In the genomic region with DNA sequence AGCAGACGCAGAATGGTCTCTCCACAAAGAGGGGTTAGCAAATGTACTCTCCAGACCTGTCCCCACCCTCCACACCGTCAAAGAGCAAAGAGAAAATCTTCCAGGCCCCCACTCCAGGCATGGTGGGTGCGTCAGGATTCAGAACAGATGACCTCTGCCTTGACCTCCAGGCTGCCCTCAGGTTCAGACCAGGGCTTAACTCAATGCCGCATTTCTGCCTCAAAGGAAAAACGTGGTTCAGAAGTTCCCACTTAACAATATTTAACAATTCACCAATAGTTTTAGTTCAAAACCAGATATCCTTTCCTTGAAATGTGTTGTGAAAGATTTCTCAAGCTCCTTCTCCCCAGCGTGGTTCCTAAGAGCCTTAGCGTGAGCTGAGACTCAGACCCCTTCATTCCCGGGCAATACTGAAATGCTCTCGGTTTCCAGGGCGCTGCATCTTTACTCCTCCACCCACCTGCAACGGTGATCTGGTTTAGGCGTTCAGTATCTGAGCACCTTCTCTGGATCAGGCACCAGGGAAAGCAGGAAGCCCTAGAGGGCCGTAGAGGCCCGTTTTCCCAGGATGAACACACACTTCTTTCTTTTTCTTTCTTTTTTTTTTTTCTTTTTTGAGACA, we compare ENCODE assay signal across 1 cellular context.
TF ChIP-seq lines count a peak whose summit lies in the region.

No MANE protein-coding gene starts in this region.

TF ChIP-seq in endothelial cell of umbilical vein, 7 proteins besides CTCF, POLR2A, EP300 and RAD21:
- TF ChIP-seq EZH2 (IDR thresholded peaks at IDR 0.05; ENCODE audit: borderline replicate concordance, low read depth, low read length, severe bottlenecking) (no peak), GATA2 (IDR thresholded peaks at IDR 0.05; ENCODE audit: insufficient read depth, insufficient read length, low read depth, low read length) (no peak), MYC (IDR thresholded peaks at IDR 0.05; ENCODE audit: low read depth, low read length) (no peak), POLR2AphosphoS5 (IDR thresholded peaks at IDR 0.05; ENCODE audit: insufficient read depth, low read depth, low read length) (no peak), FOS (IDR thresholded peaks at IDR 0.05; ENCODE audit: borderline replicate concordance, insufficient read depth, low read length) (no peak), JUN (IDR thresholded peaks at IDR 0.05; ENCODE audit: borderline replicate concordance, insufficient read depth, insufficient read length, low read depth) (no peak)
- TF ChIP-seq, protein P1, sequence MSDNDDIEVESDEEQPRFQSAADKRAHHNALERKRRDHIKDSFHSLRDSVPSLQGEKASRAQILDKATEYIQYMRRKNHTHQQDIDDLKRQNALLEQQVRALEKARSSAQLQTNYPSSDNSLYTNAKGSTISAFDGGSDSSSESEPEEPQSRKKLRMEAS (IDR thresholded peaks at IDR 0.05; ENCODE audit: insufficient read depth, insufficient read length): no peak
TF ChIP-seq in endothelial cell of umbilical vein: peak in this region for 0.
